18 cellular contexts compared by ENCODE assay signal in genomic region chr2:241351640-241352031, GRCh38. TPM values are rescaled to one million over a fixed set of nuclear protein-coding genes. Genes with fewer than 3 reads are reported as not detected.
DNase-seq lines count a peak whose midpoint lies in the region; ATAC-seq and TF ChIP-seq lines count a peak whose summit lies in the region.
"Had no signal": no experiment of that assay in that cellular context is flagged by ENCODE, and none has a peak within 500 bp of the region (broad histone marks: within the 10 kb centered on the region; RNA-seq: fewer than 3 reads in every experiment).

No MANE protein-coding gene starts in this region.

- peaks cover 56 to 81% of the 10 kb centered on the region in 2 experiments for H3K36me3 ChIP-seq in HEK293 (ENCODE audit: control insufficient read depth in 2 of 2, insufficient read depth in 1 of 2, low read length in 2 of 2)
- H3K36me3 ChIP-seq in body of pancreas (replicated peaks in 1 of 2; ENCODE audit: insufficient read depth in 1 of 2, low read depth in 2 of 2) = peaks cover 0 to 37% of the 10 kb centered on the region in 2 donors
- peaks cover 68 to 81% (median 76%) of the 10 kb centered on the region in 4 donors for H3K36me3 ChIP-seq in stomach

- no peak overlapping the region for H3K27ac ChIP-seq in HEK293 (ENCODE audit: extremely low read depth, low read depth, low read length)
- H3K27ac ChIP-seq in body of pancreas = peak overlapping the region; percentile 18 to 60 (median 28)
- H3K27ac ChIP-seq in stomach = peak overlapping the region; percentile 32 to 70 (median 60)
- H3K27ac ChIP-seq: epithelial cell of prostate, left ventricle myocardium inferior, sigmoid colon had no signal

- H3K27me3 ChIP-seq in body of pancreas (no peaks in the 10 kb centered on the region), stomach (no peaks in the 10 kb centered on the region)
- H3K27me3 ChIP-seq: sigmoid colon had no signal

- intact Hi-C loops in body of pancreas (cut with DNase I) (no loop called here), stomach (cut with DNase I; ENCODE audit: low total_unique reads) (no loop called here)

- H3K4me3 ChIP-seq in HEK293 (ENCODE audit: low read depth, low read length) = no peak overlapping the region
- H3K4me3 ChIP-seq in body of pancreas = no peak overlapping the region
- no peak overlapping the region for H3K4me3 ChIP-seq in stomach
- H3K4me3 ChIP-seq: left ventricle myocardium inferior, sigmoid colon had no signal

- no peak for TF ChIP-seq EP300 in stomach (IDR thresholded peaks at IDR 0.05)

- CTCF ChIA-PET in HEK293 (lab: Yijun Ruan, JAX) = interaction anchor here (0.5 to 0.8 kb wide), 2 partner anchors 130 to 191 kb away, joined by 3 read pairs; no protein-coding TSS in a partner anchor

- no peak for TF ChIP-seq CTCF in HEK293 (tag by site-specific recombination; IDR thresholded peaks at IDR 0.05)
- TF ChIP-seq CTCF in body of pancreas (IDR thresholded peaks at IDR 0.05) = no peak
- TF ChIP-seq CTCF in stomach (IDR thresholded peaks at IDR 0.05) = no peak

- H3K4me1 ChIP-seq in HEK293 (ENCODE audit: control insufficient read depth, insufficient read depth, low read length) = peaks cover 9% of the 10 kb centered on the region
- H3K4me1 ChIP-seq in body of pancreas = peaks cover 34% of the 10 kb centered on the region
- H3K4me1 ChIP-seq in stomach = peaks cover 23 to 38% (median 32%) of the 10 kb centered on the region in 4 donors

- DNase-seq in body of pancreas (no peak), left kidney (ENCODE audit: low read depth, low spot score) (peak; percentile 63), stomach (no peak), NCI-H526 treated with DMSO at 0.1 percent for 48 hours (lab: John Stamatoyannopoulos, UW) (no peak), SHP77 treated with DMSO at 0.1 percent for 48 hours (lab: John Stamatoyannopoulos, UW) (no peak), NCI-H2227 treated with DMSO at 0.1 percent for 48 hours (lab: John Stamatoyannopoulos, UW) (no peak)
- DNase-seq: activated CD4-positive, CD25-positive, alpha-beta regulatory T cell; activated CD8-positive, alpha-beta T cell treated with anti-CD3 and anti-CD28 coated beads, Interleukin-2, amount 10 ng/mL, durations not matched to agents 7 days and 5 days; dermis blood vessel endothelial cell; left ventricle myocardium inferior; NCI-H82; occipital lobe; OCI-M1; SIG-M5; sigmoid colon; stimulated activated naive B cell treated with anti-CD40 and anti-IgM and Interleukin-4, amounts not matched to agents 10 μg/mL and 1 μg/mL and 100 μg/mL, for 72 hours had no signal

- TF ChIP-seq POLR2A in body of pancreas (IDR thresholded peaks at IDR 0.05) (no peak), stomach (IDR thresholded peaks at IDR 0.05) (no peak)

- POLR2A ChIA-PET in HEK293 (lab: Yijun Ruan, JAX) = no interaction called here

- no peak for ATAC-seq in body of pancreas
- ATAC-seq: activated CD8-positive, alpha-beta T cell treated with anti-CD3 and anti-CD28 coated beads, Interleukin-2, amount 10 ng/mL, durations not matched to agents 7 days and 5 days; stimulated activated naive B cell treated with anti-CD40 and anti-IgM and Interleukin-4, amounts not matched to agents 10 μg/mL and 1 μg/mL and 100 μg/mL, for 72 hours had no signal

- 26 to 27% methylated on average over 3 of the region's 3 CpGs for WGBS in body of pancreas, 2 donors
- 27 to 54% (median 35%) methylated on average over 3 of the region's 3 CpGs for WGBS in stomach, 5 donors

- H3K9me3 ChIP-seq in HEK293 (ENCODE audit: control insufficient read depth, insufficient read depth, low read depth, low read length) (no peaks in the 10 kb centered on the region), body of pancreas (no peaks in the 10 kb centered on the region), stomach (no peaks in the 10 kb centered on the region)
- H3K9me3 ChIP-seq: left ventricle myocardium inferior, sigmoid colon had no signal

TF ChIP-seq in HEK293, 187 proteins besides CTCF, POLR2A, EP300 and RAD21:
- TF ChIP-seq ZNF354C (tag by site-specific recombination; IDR thresholded peaks at IDR 0.05; ENCODE audit: borderline replicate concordance, low read depth) = no peak
- TF ChIP-seq BCL6B (tag by site-specific recombination; IDR thresholded peaks at IDR 0.05) = peak; percentile 62; the same call in 1 of the 2 replicates
- TF ChIP-seq PRDM1 (tag by site-specific recombination; IDR thresholded peaks at IDR 0.05) = peak; percentile 64

RNA-seq across cellular contexts. Expression of gene FARP2, which starts 4.4 kb away (rescaled TPM):
- total RNA-seq in body of pancreas (10 to 100 TPM; 30.1 to 44.2 TPM), stomach (100 to 1,000 TPM in 3 of 5 donors, 10 to 100 TPM in 2; 54.2 to 260 (median 108) TPM)
- polyA plus RNA-seq in stomach = 10 to 100 TPM; 15.8 to 35.6 (median 20.0) TPM

RNA-seq across cellular contexts. Expression of gene SEPTIN2, which starts 35.9 kb away (rescaled TPM):
- total RNA-seq in body of pancreas = 100 to 1,000 TPM; 226 to 271 TPM
- 100 to 1,000 TPM in 4 of 5 donors, 10 to 100 TPM in 1; 88.7 to 603 (median 272) TPM for total RNA-seq in stomach
- polyA plus RNA-seq in stomach = 100 to 1,000 TPM; 104 to 169 (median 164) TPM

RNA-seq across cellular contexts. Expression of gene HDLBP, which starts 36.2 kb away (rescaled TPM):
- total RNA-seq in body of pancreas (100 to 1,000 TPM; 501 to 612 TPM), stomach (100 to 1,000 TPM; 350 to 752 (median 530) TPM)
- polyA plus RNA-seq in stomach = 100 to 1,000 TPM; 171 to 207 (median 173) TPM
